In the genomic region with DNA sequence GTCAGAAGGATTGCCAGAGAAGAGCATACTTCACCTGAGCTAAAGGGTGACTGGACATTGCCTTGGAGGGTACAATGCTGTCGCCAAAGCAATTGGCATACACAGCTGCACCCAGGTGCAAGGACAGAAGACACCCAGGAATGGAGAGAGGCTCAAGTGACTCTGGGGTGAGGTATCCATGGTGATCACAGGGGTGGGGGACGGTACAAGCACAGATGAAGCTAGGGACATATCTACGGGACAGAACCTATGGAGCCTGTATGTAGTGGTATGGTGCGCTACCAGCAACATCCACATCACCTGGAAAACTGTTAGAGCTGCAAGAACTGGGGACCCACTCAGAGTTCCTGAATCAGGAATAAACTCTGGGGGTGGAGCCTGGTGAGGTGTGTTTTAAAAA, we compare ENCODE assay signal across 10 cellular contexts.
"Had no signal": no experiment of that assay in that cellular context is flagged by ENCODE, and none has a peak within 500 bp of the region (broad histone marks: within the 10 kb centered on the region; RNA-seq: fewer than 3 reads in every experiment).

No MANE protein-coding gene starts in this region.

- H3K4me1 ChIP-seq: HAP-1 had no signal

- H3K27ac Mint-ChIP-seq: HFFc6 had no signal

- H3K36me3 ChIP-seq: HAP-1 had no signal

- ATAC-seq: HCT116, K562 had no signal

- H3K4me3 Mint-ChIP-seq: HFFc6 had no signal

- H3K27ac ChIP-seq: GM23248, HL-60 had no signal

- H3K4me3 ChIP-seq: GM23248, HAP-1, K562 had no signal

- DNase-seq: GM23248, GOT3, H7, HFFc6, IMR-90, KG1 had no signal
